Comparison of ENCODE assay signal across 8 cellular contexts in the genomic region with DNA sequence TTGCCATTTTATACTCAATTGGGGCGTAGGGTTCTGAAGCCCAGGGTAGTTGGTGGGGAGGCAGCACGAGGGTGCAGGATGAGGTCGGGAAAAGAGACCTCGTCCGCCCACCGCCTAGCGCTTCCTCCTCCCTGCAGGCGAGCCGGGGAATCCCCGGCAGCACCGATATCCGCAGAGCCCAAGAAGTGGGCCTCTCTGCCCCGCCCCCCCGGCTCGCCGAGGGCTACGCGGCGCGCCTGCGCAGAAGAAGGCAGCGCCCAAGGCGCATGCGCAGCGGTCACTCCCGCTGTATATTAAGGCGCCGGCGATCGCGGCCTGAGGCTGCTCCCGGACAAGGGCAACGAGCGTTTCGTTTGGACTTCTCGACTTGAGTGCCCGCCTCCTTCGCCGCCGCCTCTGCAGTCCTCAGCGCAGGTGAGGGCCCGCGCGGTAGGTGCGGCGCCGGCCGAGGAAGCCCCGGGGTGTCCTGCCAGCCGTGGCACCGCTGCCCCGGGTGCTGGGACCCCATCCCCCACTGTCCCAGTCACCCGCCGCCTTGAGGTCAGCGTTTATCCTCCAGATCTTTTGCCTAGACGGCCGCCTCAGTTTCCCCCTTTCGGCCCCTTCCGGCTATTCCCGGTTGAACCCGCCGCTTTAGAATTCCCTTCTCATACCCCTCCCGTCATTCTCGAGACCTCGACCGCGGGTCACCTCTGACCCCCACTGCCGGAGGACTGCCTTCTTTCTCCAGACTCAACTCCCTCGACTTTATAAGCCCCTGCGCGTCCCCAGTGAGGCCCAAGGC. TPM values are rescaled to one million over a fixed set of nuclear protein-coding genes. Genes with fewer than 3 reads are reported as not detected.
DNase-seq lines count a peak whose midpoint lies in the region; FAIRE-seq and TF ChIP-seq lines count a peak whose summit lies in the region.

A gene (plus strand): TSS at position 319 of the 784 bp plus-strand sequence. CDS start 1,082 bp downstream, outside the sequence.

- peak within 1 kb of the TSS; percentile 98 for H3K27ac Mint-ChIP-seq in neural crest cell (ENCODE audit: unreplicated experiment)

- H4K20me1 ChIP-seq in Loucy (ENCODE audit: insufficient read depth, low read length, poor library complexity, severe bottlenecking), result peaks cover 25% of the 10 kb centered on the region

- peaks cover 47% of the 10 kb centered on the region for H3K79me2 ChIP-seq in Loucy (ENCODE audit: insufficient read depth, low read length)

- DNase-seq in G401 (ENCODE audit: low spot score), result peak; percentile 85
- peak; percentile 93 for DNase-seq in H54 (ENCODE audit: insufficient read length, low spot score)
- peak; percentile 12 for DNase-seq in SIG-M5 (lab: John Stamatoyannopoulos, UW)
- DNase-seq in activated gamma-delta T cell (lab: John Stamatoyannopoulos, UW), result peak; percentile 87
- DNase-seq in foreskin fibroblast, result peak; percentile 82 to 96
- DNase-seq in neural crest cell (ENCODE audit: low read depth, low spot score), result peak; percentile 97

- H3K4me1 ChIP-seq in Loucy (ENCODE audit: insufficient read depth, low read length, poor library complexity, severe bottlenecking), result peaks cover 53% of the 10 kb centered on the region
- H3K4me1 ChIP-seq in stomach smooth muscle (ENCODE audit: control insufficient read depth, insufficient read depth, low read length), result peaks cover 44% of the 10 kb centered on the region

- TF ChIP-seq POLR2A in H54 (IDR thresholded peaks at IDR 0.05; ENCODE audit: low read depth, low read length), result peak; percentile 91

- peak within 1 kb of the TSS; percentile 88 for H2AFZ ChIP-seq in Loucy (ENCODE audit: low read length)

- TF ChIP-seq CTCF in Loucy (conservative IDR thresholded peaks at IDR 0.05; ENCODE audit: low read length) (no peak), foreskin fibroblast (IDR thresholded peaks at IDR 0.05; ENCODE audit: low read depth, low read length) (no peak), neural crest cell (conservative IDR thresholded peaks at IDR 0.05) (peak; percentile 52)

- in situ Hi-C loops in G401 (cut with HindIII; ENCODE audit: low sequenced_read_pairs), result no loop called here

- peak within 1 kb of the TSS; percentile 99 for H3K4me3 Mint-ChIP-seq in neural crest cell

- no peaks in the 10 kb centered on the region for H3F3A ChIP-seq in Loucy (ENCODE audit: low read depth)

- peak within 1 kb of the TSS; percentile 98 for H3K9ac ChIP-seq in Loucy (ENCODE audit: low read depth, low read length, poor library complexity, severe bottlenecking)
- H3K9ac ChIP-seq in stomach smooth muscle (ENCODE audit: low read length in 2 of 2), result peak within 1 kb of the TSS; percentile 85

- H3K9me3 ChIP-seq in Loucy (ENCODE audit: insufficient read depth, low read depth, low read length) (no peaks in the 10 kb centered on the region), stomach smooth muscle (ENCODE audit: control insufficient read depth in 2 of 2, low read length in 2 of 2) (no peaks in the 10 kb centered on the region)

- peak within 1 kb of the TSS; percentile 100 for H3K4me2 ChIP-seq in Loucy (ENCODE audit: low read depth, low read length, poor library complexity, severe bottlenecking)

- H3K4me3 ChIP-seq in Loucy (ENCODE audit: low read length, poor library complexity, severe bottlenecking) (peak within 1 kb of the TSS; percentile 100), foreskin fibroblast (ENCODE audit: low read depth in 1 of 2, low read length in 2 of 2) (peak within 1 kb of the TSS; percentile 68 to 88), stomach smooth muscle (ENCODE audit: low read length in 2 of 2) (peak within 1 kb of the TSS; percentile 83 to 91)

- FAIRE-seq in H54 (lab: Jason Lieb, UNC), result no peak

- H3K9me3 Mint-ChIP-seq in neural crest cell, result no peaks in the 10 kb centered on the region

- no peaks in the 10 kb centered on the region for H3K27me3 Mint-ChIP-seq in neural crest cell (ENCODE audit: low read depth)

- H3K9me2 ChIP-seq in Loucy (replicated peaks; ENCODE audit: low read depth, low read length), result no peaks in the 10 kb centered on the region

- H3K36me3 ChIP-seq in Loucy (ENCODE audit: insufficient read depth, low read length) (peaks cover 9% of the 10 kb centered on the region; the same call in 1 of the 2 replicates), stomach smooth muscle (ENCODE audit: control insufficient read depth in 2 of 2, insufficient read depth in 2 of 2, low read length in 2 of 2) (peaks cover 12 to 14% of the 10 kb centered on the region in 2 donors)

- peaks cover 26% of the 10 kb centered on the region for H3K4me1 Mint-ChIP-seq in neural crest cell

- H3K27ac ChIP-seq in stomach smooth muscle (ENCODE audit: low read length), result peak within 1 kb of the TSS; percentile 49

- H3K27me3 ChIP-seq in Loucy (ENCODE audit: insufficient read depth, low read length, poor library complexity, severe bottlenecking) (no peaks in the 10 kb centered on the region), stomach smooth muscle (ENCODE audit: control insufficient read depth in 1 of 2, insufficient read depth in 2 of 2, low read length in 2 of 2) (no peaks in the 10 kb centered on the region)

- peaks cover 6% of the 10 kb centered on the region for H3K36me3 Mint-ChIP-seq in neural crest cell (ENCODE audit: low read depth)

RNA-seq across cellular contexts. Expression of the gene that starts here (rescaled TPM):
- total RNA-seq in G401 (2014; rRNA removed; shearing (Covaris generic)), result 66.7 and 73.0 TPM in 2 replicates
- 47.8 and 53.0 TPM in 2 replicates for total RNA-seq in neural crest cell

Comparison
In these comparisons a context has a peak if more than half of its experiments do, and no peak if none do; other contexts are left out.
1. Peak in every context shown above with its lines: DNase-seq, H3K4me3 ChIP-seq and H3K27ac ChIP-seq.
2. DNase-seq: peak in every context shown above with its lines; median percentile 97 in neural crest cell; 93 in H54; 89 in foreskin fibroblast; 87 in activated gamma-delta T cell; 85 in G401; 12 in SIG-M5.